ENCODE assay signal across 9 cellular contexts in genomic region chr2:88002359-88002707, GRCh38. TPM values are rescaled to one million over a fixed set of nuclear protein-coding genes. Genes with fewer than 3 reads are reported as not detected.
"Had no signal": no experiment of that assay in that cellular context is flagged by ENCODE, and none has a peak within 500 bp of the region (broad histone marks: within the 10 kb centered on the region; RNA-seq: fewer than 3 reads in every experiment).

No MANE protein-coding gene starts in this region.

- H3K4me3 ChIP-seq: SJSA1 had no signal

- H3K36me3 ChIP-seq: brain microvascular endothelial cell, SJSA1 had no signal

- H3K9me2 ChIP-seq: SK-N-SH had no signal

- DNase-seq: NCI-H1417 treated with DMSO at 0.1 percent for 48 hours, NCI-H2081 treated with DMSO at 0.1 percent for 48 hours, NCI-H524 treated with DMSO at 0.1 percent for 48 hours, SHP77 treated with DMSO at 0.1 percent for 48 hours had no signal

- H3K4me1 ChIP-seq: SJSA1 had no signal

- H3K9ac ChIP-seq: SK-N-SH had no signal

- H3K9me3 ChIP-seq: SJSA1, SK-N-SH had no signal

- H3K27me3 ChIP-seq: brain microvascular endothelial cell, SJSA1 had no signal

- H3K27ac ChIP-seq: brain microvascular endothelial cell, SJSA1 had no signal

RNA-seq across cellular contexts. Expression of gene RNU2-63P, which starts 14.0 kb away (rescaled TPM):
- total RNA-seq: RPMI7951 had no signal
- polyA plus RNA-seq: aorta, SK-N-SH had no signal
